In the genomic region with DNA sequence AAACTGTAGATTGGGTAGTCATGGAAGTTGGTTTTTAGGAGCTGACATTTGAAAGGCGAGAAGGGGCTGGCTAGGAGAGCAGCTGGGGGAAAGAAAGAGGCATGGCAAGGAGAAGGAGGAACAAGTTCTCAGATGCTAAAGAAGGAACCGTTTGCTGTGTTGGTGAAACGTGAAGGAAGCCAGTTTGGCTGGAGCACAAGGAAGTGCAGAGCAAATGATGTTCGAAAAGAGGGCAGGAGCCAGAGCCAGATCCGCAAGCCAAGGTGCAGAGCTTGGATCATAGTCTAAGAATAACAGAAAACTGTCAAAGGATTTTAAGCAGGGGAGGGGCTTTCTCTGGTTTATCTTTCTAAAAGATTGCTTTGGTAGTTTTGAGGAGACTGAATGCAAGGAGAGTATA, we compare ENCODE assay signal across 19 cellular contexts.
DNase-seq lines count a peak whose midpoint lies in the region; ATAC-seq and TF ChIP-seq lines count a peak whose summit lies in the region.
"Had no signal": no experiment of that assay in that cellular context is flagged by ENCODE, and none has a peak within 500 bp of the region (broad histone marks: within the 10 kb centered on the region; RNA-seq: fewer than 3 reads in every experiment).

No MANE protein-coding gene starts in this region.

- peak overlapping the region; percentile 27 for H3K27ac ChIP-seq in psoas muscle
- H3K27ac ChIP-seq in body of pancreas: no peak overlapping the region
- H3K27ac ChIP-seq: BLaER1 treated with 17β-estradiol and CSF1 and Interleukin-3, amounts not matched to agents 10 nM and 100 nM; C4-2B had no signal

- H3K4me3 Mint-ChIP-seq in activated T-cell treated with anti-CD3 and anti-CD28 coated beads, Interleukin-2, amount 50 U/mL, for 4 hours: no peak overlapping the region
- H3K4me3 Mint-ChIP-seq: B cell; CD4-positive, alpha-beta T cell; CD8-positive, alpha-beta T cell had no signal

- no peaks in the 10 kb centered on the region for H3K36me3 Mint-ChIP-seq in activated T-cell treated with anti-CD3 and anti-CD28 coated beads, Interleukin-2, amount 50 U/mL, for 4 hours (ENCODE audit: insufficient read depth)
- H3K36me3 Mint-ChIP-seq: CD8-positive, alpha-beta T cell had no signal

- H3K27me3 Mint-ChIP-seq in activated T-cell treated with anti-CD3 and anti-CD28 coated beads, Interleukin-2, amount 50 U/mL, for 4 hours (ENCODE audit: low read depth): no peaks in the 10 kb centered on the region
- H3K27me3 Mint-ChIP-seq: B cell had no signal

- in situ Hi-C loops in G401 (cut with HindIII; ENCODE audit: low sequenced_read_pairs): no loop called here

- TF ChIP-seq CTCF in psoas muscle (IDR thresholded peaks at IDR 0.05) (no peak), body of pancreas (IDR thresholded peaks at IDR 0.05) (no peak)

- H3K27me3 ChIP-seq in psoas muscle (ENCODE audit: insufficient read depth in 3 of 3, low read length in 2 of 3) (no peaks in the 10 kb centered on the region), body of pancreas (no peaks in the 10 kb centered on the region)
- H3K27me3 ChIP-seq: BLaER1 treated with 17β-estradiol and CSF1 and Interleukin-3, amounts not matched to agents 10 nM and 100 nM had no signal

- H3K36me3 ChIP-seq in psoas muscle (ENCODE audit: insufficient read depth in 1 of 2, low read depth in 1 of 2): no peaks in the 10 kb centered on the region
- H3K36me3 ChIP-seq in body of pancreas (replicated peaks in 1 of 2; ENCODE audit: insufficient read depth in 1 of 2, low read depth in 2 of 2): no peaks in the 10 kb centered on the region
- H3K36me3 ChIP-seq: BLaER1 treated with 17β-estradiol and CSF1 and Interleukin-3, amounts not matched to agents 10 nM and 100 nM had no signal

- H3K4me1 ChIP-seq in psoas muscle: no peaks in the 10 kb centered on the region
- H3K4me1 ChIP-seq in body of pancreas: no peaks in the 10 kb centered on the region
- H3K4me1 ChIP-seq: Caco-2 had no signal

- intact Hi-C loops in psoas muscle (cut with DNase I): no loop called here
- intact Hi-C loops in body of pancreas (cut with DNase I): no loop called here

- H3K4me3 ChIP-seq in psoas muscle: no peak overlapping the region
- no peak overlapping the region for H3K4me3 ChIP-seq in body of pancreas
- H3K4me3 ChIP-seq: BLaER1 treated with 17β-estradiol and CSF1 and Interleukin-3, amounts not matched to agents 10 nM and 100 nM had no signal

- WGBS in psoas muscle, 3 donors: 28 to 45% (median 29%) methylated on average over 5 of the region's 5 CpGs
- WGBS in body of pancreas, 2 donors: 56 to 63% methylated on average over 5 of the region's 5 CpGs

- H3K9me3 ChIP-seq in psoas muscle (no peaks in the 10 kb centered on the region), body of pancreas (no peaks in the 10 kb centered on the region)
- H3K9me3 ChIP-seq: Caco-2 had no signal

- peak; percentile 73 for DNase-seq in G401 (ENCODE audit: low spot score)
- peak; percentile 73 for DNase-seq in cerebellar cortex (ENCODE audit: low spot score)
- DNase-seq in medulla oblongata (ENCODE audit: extremely low spot score): peak; percentile 4
- DNase-seq in psoas muscle: no peak
- no peak for DNase-seq in NCI-H1092 (lab: John Stamatoyannopoulos, UW)
- DNase-seq in EL: no peak
- no peak for DNase-seq in activated T-cell treated with anti-CD3 and anti-CD28 coated beads, Interleukin-2, amount 50 U/mL, for 4 hours
- DNase-seq in body of pancreas: no peak
- DNase-seq: 8988T; ACHN; Caco-2; Calu3; CD4-positive, alpha-beta T cell; CD8-positive, alpha-beta T cell; DMS79 treated with DMSO at 0.1 percent for 48 hours; GF-D8 had no signal

- TF ChIP-seq POLR2A in body of pancreas (IDR thresholded peaks at IDR 0.05): no peak

- peaks cover 5% of the 10 kb centered on the region for H3K9me3 Mint-ChIP-seq in activated T-cell treated with anti-CD3 and anti-CD28 coated beads, Interleukin-2, amount 50 U/mL, for 4 hours
- H3K9me3 Mint-ChIP-seq: CD8-positive, alpha-beta T cell had no signal

- no peaks in the 10 kb centered on the region for H3K4me1 Mint-ChIP-seq in activated T-cell treated with anti-CD3 and anti-CD28 coated beads, Interleukin-2, amount 50 U/mL, for 4 hours (ENCODE audit: low read depth)
- H3K4me1 Mint-ChIP-seq: B cell had no signal

- ATAC-seq in psoas muscle: peak in 2 of 4 donors; percentile 71 to 85
- no peak for ATAC-seq in activated T-cell treated with anti-CD3 and anti-CD28 coated beads, Interleukin-2, amount 50 U/mL, for 4 hours
- no peak for ATAC-seq in body of pancreas
- ATAC-seq: CD8-positive, alpha-beta T cell had no signal

Comparison
In these comparisons a context has a peak if more than half of its experiments do, and no peak if none do; other contexts are left out.
1. DNase-seq: peak in G401 (single experiment), cerebellar cortex (single experiment) and medulla oblongata (single experiment); none in psoas muscle (0 of 2), NCI-H1092 (single experiment), EL (single experiment), activated T-cell treated with anti-CD3 and anti-CD28 coated beads, Interleukin-2, amount 50 U/mL, for 4 hours (single experiment) and body of pancreas (0 of 4).